ENCODE assay signal across 8 cellular contexts in the genomic region with DNA sequence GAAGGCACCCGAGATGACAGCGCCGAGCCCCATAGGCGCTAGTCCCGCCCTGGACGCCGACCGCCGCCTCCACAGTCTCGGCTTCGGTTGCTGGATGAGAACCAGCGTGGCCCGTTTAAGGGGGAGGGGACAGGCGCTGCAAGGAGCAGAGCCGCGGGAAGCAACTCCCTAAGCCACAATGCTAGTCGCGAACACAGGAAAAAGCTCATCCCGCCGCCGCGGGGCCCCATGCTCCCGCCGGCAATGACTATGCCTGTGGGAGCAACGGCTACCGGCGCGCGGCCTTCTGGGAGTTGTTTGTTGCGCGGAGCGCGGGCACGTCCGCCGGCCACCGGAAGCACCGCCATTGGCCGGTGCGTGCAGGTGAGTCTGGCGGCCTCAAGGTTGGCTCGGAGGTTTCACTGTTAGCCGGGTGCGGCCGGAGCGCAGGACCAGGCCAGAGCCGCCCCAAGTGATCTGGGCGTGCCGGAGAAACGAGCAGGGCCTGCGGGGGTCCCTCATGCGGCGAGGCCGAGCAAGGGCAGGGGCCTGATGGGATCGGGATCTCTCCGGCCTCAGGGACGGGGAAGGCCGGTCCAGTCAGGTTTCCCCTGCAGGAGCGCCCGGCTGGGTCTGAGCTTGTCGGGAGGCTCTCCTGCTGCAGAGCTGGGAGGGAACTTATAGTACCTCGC. TPM values are rescaled to one million over a fixed set of nuclear protein-coding genes. Genes with fewer than 3 reads are reported as not detected.
A peak's percentile ranks its signal among the peaks of the same experiment; 100 is the strongest.
DNase-seq lines count a peak whose midpoint lies in the region; ATAC-seq and TF ChIP-seq lines count a peak whose summit lies in the region.

Gene ZNF544 (plus strand): TSS at position 331 of the 671 bp plus-strand sequence. CDS start 15,110 bp downstream, outside the sequence.

- H3K27ac ChIP-seq in KMS-11, result peak within 1 kb of the TSS; percentile 32; the same call in 1 of the 2 replicates
- H3K27ac ChIP-seq in suprapubic skin, result peak within 1 kb of the TSS; percentile 62

- peak within 1 kb of the TSS; percentile 46; the same call in 1 of the 2 replicates for H3K9ac ChIP-seq in KMS-11

- H3K4me2 ChIP-seq in KMS-11, result no peak within 1 kb of the TSS; the same call in 1 of the 2 replicates

- TF ChIP-seq CTCF in KMS-11 (conservative IDR thresholded peaks at IDR 0.05; ENCODE audit: low read depth, low read length) (no peak), omental fat pad (IDR thresholded peaks at IDR 0.05) (no peak), suprapubic skin (IDR thresholded peaks at IDR 0.05) (no peak)

- H3K27me3 ChIP-seq in KMS-11 (ENCODE audit: insufficient read depth, low read depth) (no peaks in the 10 kb centered on the region), suprapubic skin (no peaks in the 10 kb centered on the region)

- H3K9me3 ChIP-seq in suprapubic skin, result peaks cover 12% of the 10 kb centered on the region

- H3K4me1 ChIP-seq in KMS-11 (ENCODE audit: low read depth, poor library complexity, severe bottlenecking) (no peaks in the 10 kb centered on the region), suprapubic skin (peaks cover 13% of the 10 kb centered on the region)

- H3K4me3 ChIP-seq in KMS-11 (IDR thresholded peaks at IDR 0.05; ENCODE audit: insufficient read depth, low read depth, low read length) (no peak within 1 kb of the TSS), suprapubic skin (peak within 1 kb of the TSS; percentile 59)

- TF ChIP-seq EP300 in suprapubic skin (IDR thresholded peaks at IDR 0.05), result no peak

- peak within 1 kb of the TSS; percentile 50; the same call in 1 of the 2 replicates for H2AFZ ChIP-seq in KMS-11 (ENCODE audit: low read depth)

- 0% methylated on average over 3 of the region's 62 CpGs for WGBS in suprapubic skin

- H3K36me3 ChIP-seq in KMS-11 (ENCODE audit: insufficient read depth), result no peaks in the 10 kb centered on the region
- H3K36me3 ChIP-seq in suprapubic skin, result peaks cover 35% of the 10 kb centered on the region

- no peaks in the 10 kb centered on the region for H3K79me2 ChIP-seq in KMS-11 (ENCODE audit: insufficient read depth, low read depth)

- DNase-seq in DMS114 treated with DMSO at 0.1 percent for 48 hours (lab: John Stamatoyannopoulos, UW; ENCODE audit: unreplicated experiment) (peak; percentile 82), SHP77 (lab: John Stamatoyannopoulos, UW) (peak; percentile 36 to 60), glomerular endothelial cell (ENCODE audit: extremely low read depth, low read depth, low spot score) (no peak), omental fat pad (ENCODE audit: low spot score) (peak; percentile 25), suprapubic skin (ENCODE audit: low spot score in 2 of 2) (no peak)
- DNase-seq in activated naive CD4-positive, alpha-beta T cell treated with anti-CD3 and anti-CD28 coated beads, Interleukin-2, amount 50 U/mL, for 16 hours, result peak; percentile 63

- no peaks in the 10 kb centered on the region for H4K20me1 ChIP-seq in KMS-11 (ENCODE audit: insufficient read depth)

- TF ChIP-seq POLR2A in suprapubic skin (IDR thresholded peaks at IDR 0.05), result no peak

- ATAC-seq in GM21526 (IDR thresholded peaks at IDR 0.05; ENCODE audit: low FRiP score, unreplicated experiment) (peak; percentile 81), omental fat pad (ENCODE audit: low FRiP score) (peak; percentile 54)

RNA-seq across cellular contexts. Expression of gene ZNF544, which starts in this region (rescaled TPM):
- total RNA-seq in glomerular endothelial cell (32.5 and 46.6 TPM in 2 replicates), omental fat pad (10 to 100 TPM; 21.2 to 31.2 (median 28.4) TPM), suprapubic skin (10 to 100 TPM; 44.4 to 55.4 (median 48.9) TPM)

Comparison
In these comparisons a context has a peak if more than half of its experiments do, and no peak if none do; other contexts are left out.
1. DNase-seq: peak in DMS114 treated with DMSO at 0.1 percent for 48 hours (single experiment), SHP77 (2 of 2), activated naive CD4-positive, alpha-beta T cell treated with anti-CD3 and anti-CD28 coated beads, Interleukin-2, amount 50 U/mL, for 16 hours (single experiment) and omental fat pad (single experiment); none in glomerular endothelial cell (single experiment) and suprapubic skin (0 of 2).